ENCODE assay signal across 25 cellular contexts in the genomic region with DNA sequence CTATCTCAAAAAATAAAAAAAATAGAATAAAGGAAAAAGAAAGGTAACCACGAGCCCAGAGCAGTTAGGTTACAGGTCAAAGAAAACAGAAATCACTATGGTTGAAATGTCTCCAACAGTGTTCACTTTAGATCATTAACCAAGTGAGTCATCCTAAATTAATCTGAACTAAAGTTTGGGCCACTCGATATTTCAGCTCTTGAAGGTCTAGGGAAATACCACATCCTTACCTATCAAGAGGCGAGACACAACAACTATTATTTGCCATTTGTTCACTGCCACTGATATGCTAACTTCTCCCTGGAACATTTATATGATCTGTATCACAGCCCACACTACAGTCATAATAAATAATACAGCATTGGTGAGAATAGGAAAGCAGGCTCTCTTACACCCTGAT.
DNase-seq lines count a peak whose midpoint lies in the region; ATAC-seq and TF ChIP-seq lines count a peak whose summit lies in the region.
"Had no signal": no experiment of that assay in that cellular context is flagged by ENCODE, and none has a peak within 500 bp of the region (broad histone marks: within the 10 kb centered on the region; RNA-seq: fewer than 3 reads in every experiment).

No MANE protein-coding gene starts in this region.

- H3K4me3 Mint-ChIP-seq in activated CD4-positive, alpha-beta T cell treated with anti-CD3 and anti-CD28 coated beads, Interleukin-2, amount 10 ng/mL, durations not matched to agents 24 days and 14 days, result no peak overlapping the region
- H3K4me3 Mint-ChIP-seq: activated naive CD8-positive, alpha-beta T cell treated with anti-CD3 and anti-CD28 coated beads, Interleukin-2, amount 50 U/mL, for 24 hours had no signal

- H3K4me1 ChIP-seq in SK-N-SH (ENCODE audit: control insufficient read depth in 1 of 2, insufficient read depth in 2 of 2, low read depth in 1 of 2, low read length in 1 of 2) (peaks cover 10 to 11% of the 10 kb centered on the region in 2 experiments), RWPE2 (ENCODE audit: insufficient read depth, poor library complexity, severe bottlenecking) (peaks cover 9% of the 10 kb centered on the region), lower lobe of right lung (no peaks in the 10 kb centered on the region), upper lobe of right lung (no peaks in the 10 kb centered on the region)
- H3K4me1 ChIP-seq: Caco-2 had no signal

- WGBS in SK-N-SH (ENCODE audit: low lambda C conversion rate), result 34% methylated on average over 3 of the region's 3 CpGs

- no peak overlapping the region for H3K9ac ChIP-seq in SK-N-SH
- H3K9ac ChIP-seq: BLaER1 had no signal

- no peaks in the 10 kb centered on the region for H4K20me1 ChIP-seq in SK-N-SH (ENCODE audit: insufficient read depth)
- H4K20me1 ChIP-seq: BLaER1 had no signal

- no peaks in the 10 kb centered on the region for H3K36me3 ChIP-seq in SK-N-SH (replicated peaks in 1 of 2; ENCODE audit: control insufficient read depth in 1 of 2, insufficient read depth in 2 of 2, low read length in 1 of 2)
- H3K36me3 ChIP-seq in RWPE2 (ENCODE audit: low read depth), result no peaks in the 10 kb centered on the region
- no peaks in the 10 kb centered on the region for H3K36me3 ChIP-seq in lower lobe of right lung
- H3K36me3 ChIP-seq in upper lobe of right lung, result no peaks in the 10 kb centered on the region
- H3K36me3 ChIP-seq: BLaER1 had no signal

- peaks cover 14% of the 10 kb centered on the region for H3K27me3 Mint-ChIP-seq in activated CD4-positive, alpha-beta T cell treated with anti-CD3 and anti-CD28 coated beads, Interleukin-2, amount 10 ng/mL, durations not matched to agents 24 days and 14 days

- ATAC-seq in SK-N-SH treated with all-trans-retinoic acid at 6 μM for 48 hours, result no peak
- ATAC-seq in RWPE2 (ENCODE audit: low read depth), result no peak
- peak; percentile 65 to 89 for ATAC-seq in lower lobe of right lung
- peak; percentile 64 for ATAC-seq in upper lobe of right lung
- ATAC-seq: activated naive CD8-positive, alpha-beta T cell treated with anti-CD3 and anti-CD28 coated beads, Interleukin-2, amount 50 U/mL, for 24 hours had no signal

- peaks cover 2% of the 10 kb centered on the region for H3K4me1 Mint-ChIP-seq in activated CD4-positive, alpha-beta T cell treated with anti-CD3 and anti-CD28 coated beads, Interleukin-2, amount 10 ng/mL, durations not matched to agents 24 days and 14 days

- no peaks in the 10 kb centered on the region for H3K9me3 Mint-ChIP-seq in activated CD4-positive, alpha-beta T cell treated with anti-CD3 and anti-CD28 coated beads, Interleukin-2, amount 10 ng/mL, durations not matched to agents 24 days and 14 days
- H3K9me3 Mint-ChIP-seq: activated naive CD8-positive, alpha-beta T cell treated with anti-CD3 and anti-CD28 coated beads, Interleukin-2, amount 50 U/mL, for 24 hours had no signal

- peaks cover 10% of the 10 kb centered on the region for H3F3A ChIP-seq in SK-N-SH (replicated peaks; ENCODE audit: insufficient read depth)

- TF ChIP-seq CTCF in SK-N-SH (IDR thresholded peaks at IDR 0.05) (no peak), RWPE2 (IDR thresholded peaks at IDR 0.05; ENCODE audit: poor library complexity, severe bottlenecking) (no peak), lower lobe of right lung (IDR thresholded peaks at IDR 0.05) (no peak), upper lobe of right lung (IDR thresholded peaks at IDR 0.05) (no peak)

- H3K36me3 Mint-ChIP-seq in activated CD4-positive, alpha-beta T cell treated with anti-CD3 and anti-CD28 coated beads, Interleukin-2, amount 10 ng/mL, durations not matched to agents 24 days and 14 days (ENCODE audit: low read depth), result no peaks in the 10 kb centered on the region

- TF ChIP-seq EP300 in SK-N-SH (IDR thresholded peaks at IDR 0.05; ENCODE audit: borderline replicate concordance in 1 of 2, low read depth in 1 of 2, low read length in 1 of 2), result no peak

- H3K27ac ChIP-seq in SK-N-SH (ENCODE audit: low read depth in 2 of 2, low read length in 1 of 2), result no peak overlapping the region
- peak overlapping the region; percentile 10 for H3K27ac ChIP-seq in RWPE2 (ENCODE audit: poor library complexity, severe bottlenecking)
- H3K27ac ChIP-seq in lower lobe of right lung, result no peak overlapping the region
- H3K27ac ChIP-seq in upper lobe of right lung, result no peak overlapping the region
- H3K27ac ChIP-seq: 22Rv1, BLaER1, coronary artery had no signal

- no peak overlapping the region for H2AFZ ChIP-seq in SK-N-SH (ENCODE audit: low read depth)

- peak overlapping the region; percentile 10; the same call in 1 of the 2 replicates for H3K4me2 ChIP-seq in SK-N-SH
- H3K4me2 ChIP-seq: BLaER1 had no signal

- intact Hi-C loops in lower lobe of right lung (cut with DNase I) (loop anchor here (5.0 kb wide), 1 partner anchor 94 kb away; no protein-coding TSS in a partner anchor), upper lobe of right lung (cut with DNase I) (loop anchor here (10.0 kb wide), 1 partner anchor 96 kb away; no protein-coding TSS in a partner anchor)
- intact Hi-C loops in activated CD4-positive, alpha-beta T cell treated with anti-CD3 and anti-CD28 coated beads, Interleukin-2, amount 10 ng/mL, durations not matched to agents 24 days and 14 days (cut with micrococcal nuclease), result no loop called here

- no peak overlapping the region for H3K4me3 ChIP-seq in SK-N-SH (ENCODE audit: low read depth in 2 of 2, low read length in 1 of 2)
- no peak overlapping the region for H3K4me3 ChIP-seq in RWPE2 (ENCODE audit: severe bottlenecking)
- H3K4me3 ChIP-seq in lower lobe of right lung, result no peak overlapping the region
- H3K4me3 ChIP-seq in upper lobe of right lung, result no peak overlapping the region
- H3K4me3 ChIP-seq: BLaER1, coronary artery had no signal

- H3K9me2 ChIP-seq in SK-N-SH, result no peaks in the 10 kb centered on the region

- POLR2A ChIA-PET in SK-N-SH (lab: Yijun Ruan, JAX), result no interaction called here

- no peak for TF ChIP-seq RAD21 in SK-N-SH (IDR thresholded peaks at IDR 0.05; ENCODE audit: low read length)

- H3K27ac Mint-ChIP-seq in activated CD4-positive, alpha-beta T cell treated with anti-CD3 and anti-CD28 coated beads, Interleukin-2, amount 10 ng/mL, durations not matched to agents 24 days and 14 days, result no peak overlapping the region
- H3K27ac Mint-ChIP-seq: activated naive CD8-positive, alpha-beta T cell treated with anti-CD3 and anti-CD28 coated beads, Interleukin-2, amount 50 U/mL, for 24 hours had no signal

- peaks cover 3% of the 10 kb centered on the region; the same call in 1 of the 2 replicates for H3K79me2 ChIP-seq in SK-N-SH (ENCODE audit: insufficient read depth)

- CTCF ChIA-PET in SK-N-SH (lab: Yijun Ruan, JAX), result interaction anchor here (0.8 to 8.5 kb wide), 29 partner anchors 10 to 235 kb away, joined by 3 to 301 read pairs (median 12); a partner anchor contains a TSS

- H3K27me3 ChIP-seq in SK-N-SH (ENCODE audit: insufficient read depth) (no peaks in the 10 kb centered on the region), RWPE2 (ENCODE audit: insufficient read depth, poor library complexity, severe bottlenecking) (no peaks in the 10 kb centered on the region), lower lobe of right lung (ENCODE audit: low read depth) (no peaks in the 10 kb centered on the region), upper lobe of right lung (no peaks in the 10 kb centered on the region)
- H3K27me3 ChIP-seq: BLaER1 had no signal

- DNase-seq in SK-N-SH (no peak), RWPE2 (ENCODE audit: low spot score) (no peak), lower lobe of right lung (no peak), upper lobe of right lung (no peak), dedifferentiated amniotic fluid mesenchymal stem cell (ENCODE audit: extremely low spot score) (no peak), pons (ENCODE audit: low spot score) (no peak)
- no peak for DNase-seq in activated CD4-positive, alpha-beta T cell treated with anti-CD3 and anti-CD28 coated beads, Interleukin-2, amount 10 ng/mL, durations not matched to agents 24 days and 14 days
- DNase-seq: activated CD4-positive, alpha-beta T cell treated with anti-CD3 and anti-CD28 coated beads, Interleukin-2, amount 50 U/mL, for 4 hours; activated CD8-positive, alpha-beta memory T cell treated with anti-CD3 and anti-CD28 coated beads, Interleukin-2, amount 50 U/mL, for 48 hours; activated effector memory CD4-positive, alpha-beta T cell treated with anti-CD3 and anti-CD28 coated beads, Interleukin-2, amount 50 U/mL, for 16 hours; activated naive CD8-positive, alpha-beta T cell treated with anti-CD3 and anti-CD28 coated beads, Interleukin-2, amount 50 U/mL, for 24 hours; Caco-2; glutamatergic neuron; H7; left colon; midbrain; NCI-H1417 treated with DMSO at 0.1 percent for 48 hours; NCI-H2171; NCI-H526 treated with DMSO at 0.1 percent for 48 hours; retina; T-helper 2 cell had no signal

- H3K9me3 ChIP-seq in SK-N-SH, result no peaks in the 10 kb centered on the region
- H3K9me3 ChIP-seq in RWPE2 (ENCODE audit: severe bottlenecking), result no peaks in the 10 kb centered on the region
- no peaks in the 10 kb centered on the region for H3K9me3 ChIP-seq in lower lobe of right lung
- no peaks in the 10 kb centered on the region for H3K9me3 ChIP-seq in upper lobe of right lung
- H3K9me3 ChIP-seq: BLaER1, Caco-2 had no signal

TF ChIP-seq in SK-N-SH, 30 proteins besides CTCF, POLR2A, EP300 and RAD21:
- no peak for TF ChIP-seq POLR2AphosphoS5 (IDR thresholded peaks at IDR 0.05; ENCODE audit: low read depth, low read length)

TF ChIP-seq in SK-N-SH treated with all-trans-retinoic acid at 6 μM for 48 hours, 23 proteins besides CTCF, POLR2A, EP300 and RAD21 (continues in another document):
- TF ChIP-seq RARB (CRISPR knock-in tag; IDR thresholded peaks at IDR 0.05), result no peak
- TF ChIP-seq, protein P1, sequence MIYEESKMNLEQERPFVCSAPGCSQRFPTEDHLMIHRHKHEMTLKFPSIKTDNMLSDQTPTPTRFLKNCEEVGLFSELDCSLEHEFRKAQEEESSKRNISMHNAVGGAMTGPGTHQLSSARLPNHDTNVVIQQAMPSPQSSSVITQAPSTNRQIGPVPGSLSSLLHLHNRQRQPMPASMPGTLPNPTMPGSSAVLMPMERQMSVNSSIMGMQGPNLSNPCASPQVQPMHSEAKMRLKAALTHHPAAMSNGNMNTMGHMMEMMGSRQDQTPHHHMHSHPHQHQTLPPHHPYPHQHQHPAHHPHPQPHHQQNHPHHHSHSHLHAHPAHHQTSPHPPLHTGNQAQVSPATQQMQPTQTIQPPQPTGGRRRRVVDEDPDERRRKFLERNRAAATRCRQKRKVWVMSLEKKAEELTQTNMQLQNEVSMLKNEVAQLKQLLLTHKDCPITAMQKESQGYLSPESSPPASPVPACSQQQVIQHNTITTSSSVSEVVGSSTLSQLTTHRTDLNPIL (CRISPR knock-in tag; IDR thresholded peaks at IDR 0.05; ENCODE audit: low read depth), result no peak

Comparison
In these comparisons a context has a peak if more than half of its experiments do, and no peak if none do; other contexts are left out.
1. ATAC-seq: peak in lower lobe of right lung (2 of 2) and upper lobe of right lung (single experiment); none in SK-N-SH treated with all-trans-retinoic acid at 6 μM for 48 hours (single experiment) and RWPE2 (single experiment).